8 cellular contexts compared by ENCODE assay signal in genomic region chr22:21417806-21418205, GRCh38. TPM values are rescaled to one million over a fixed set of nuclear protein-coding genes. Genes with fewer than 3 reads are reported as not detected.
DNase-seq lines count a peak whose midpoint lies in the region; ATAC-seq and TF ChIP-seq lines count a peak whose summit lies in the region.
"Not testable (repeated sequence)": the region's sequence is repeated elsewhere in the genome, so short reads cannot be mapped to it uniquely, and the experiment has no call there.

No MANE protein-coding gene starts in this region.

- not testable (repeated sequence) for H4K20me1 ChIP-seq in OCI-LY3 (ENCODE audit: insufficient read depth, low read length); smooth muscle cell (ENCODE audit: low read depth)

- H3K79me2 ChIP-seq in OCI-LY3 (ENCODE audit: low read length); smooth muscle cell (ENCODE audit: low read depth): not testable (repeated sequence)

- ATAC-seq in GM19463 (IDR thresholded peaks at IDR 0.05; ENCODE audit: unreplicated experiment) (peak; percentile 9), HG02981 (IDR thresholded peaks at IDR 0.05; ENCODE audit: unreplicated experiment) (peak; percentile 7), esophagus mucosa (peak; percentile 0), memory B cell (ENCODE audit: low read depth) (peak; percentile 13)

- H3K36me3 Mint-ChIP-seq in memory B cell, result not testable (repeated sequence)

- peak overlapping the region; percentile 44 for H3K4me3 Mint-ChIP-seq in memory B cell

- not testable (repeated sequence) for H3K27me3 ChIP-seq in OCI-LY3 (ENCODE audit: low read depth, low read length); smooth muscle cell (ENCODE audit: low read depth)

- peak overlapping the region; percentile 50 for H3K4me3 ChIP-seq in AG10803 (ENCODE audit: low read length)
- peak overlapping the region; percentile 65; the same call in 1 of the 2 replicates for H3K4me3 ChIP-seq in OCI-LY3 (ENCODE audit: low read length)
- H3K4me3 ChIP-seq in smooth muscle cell, result peak overlapping the region; percentile 56

- H3K27me3 Mint-ChIP-seq in memory B cell, result not testable (repeated sequence)

- WGBS in smooth muscle cell (ENCODE audit: low lambda C conversion rate), result 3% methylated on average over 24 of the region's 39 CpGs

- H3K4me2 ChIP-seq in OCI-LY3 (ENCODE audit: low read length), result not testable (repeated sequence)
- H3K4me2 ChIP-seq in smooth muscle cell, result peak overlapping the region; percentile 78

- not testable (repeated sequence) for H3K4me1 Mint-ChIP-seq in memory B cell

- not testable (repeated sequence) for H3K27ac ChIP-seq in OCI-LY3 (ENCODE audit: low read length)
- peak overlapping the region; percentile 52 for H3K27ac ChIP-seq in smooth muscle cell (ENCODE audit: low read depth)

- H3K9me3 Mint-ChIP-seq in memory B cell, result not testable (repeated sequence)

- not testable (repeated sequence) for H3K9ac ChIP-seq in OCI-LY3 (ENCODE audit: low read length); smooth muscle cell (ENCODE audit: low read depth)

- not testable (repeated sequence) for H3F3A ChIP-seq in smooth muscle cell (ENCODE audit: low read depth)

- not testable (repeated sequence) for DNase-seq in AG10803 (ENCODE audit: low read depth); smooth muscle cell (lab: John Stamatoyannopoulos, UW; ENCODE audit: unreplicated experiment)
- peak; percentile 73 for DNase-seq in activated effector memory CD4-positive, alpha-beta T cell treated with anti-CD3 and anti-CD28 coated beads, Interleukin-2, amount 50 U/mL, for 16 hours
- DNase-seq in memory B cell (ENCODE audit: low spot score in 2 of 2), result peak in 1 of 2 donors; percentile 25

- H3K36me3 ChIP-seq in OCI-LY3 (replicated peaks; ENCODE audit: low read depth, low read length); smooth muscle cell (ENCODE audit: low read depth): not testable (repeated sequence)

- not testable (repeated sequence) for H3K27ac Mint-ChIP-seq in memory B cell

- not testable (repeated sequence) for H2AFZ ChIP-seq in OCI-LY3 (ENCODE audit: low read depth, low read length); smooth muscle cell (ENCODE audit: low read depth)

- H3K9me3 ChIP-seq in OCI-LY3 (ENCODE audit: insufficient read depth, low read length); smooth muscle cell (replicated peaks; ENCODE audit: low read depth): not testable (repeated sequence)

- not testable (repeated sequence) for TF ChIP-seq CTCF in AG10803 (conservative IDR thresholded peaks at IDR 0.05; ENCODE audit: low read length); OCI-LY3 (IDR thresholded peaks at IDR 0.05; ENCODE audit: low read depth, low read length); smooth muscle cell (IDR thresholded peaks at IDR 0.05; ENCODE audit: borderline replicate concordance, insufficient read depth, poor library complexity, severe bottlenecking)

- H3K4me1 ChIP-seq in OCI-LY3 (ENCODE audit: low read length); smooth muscle cell (ENCODE audit: low read depth): not testable (repeated sequence)

RNA-seq across cellular contexts. Expression of gene HIC2, which starts 0.6 kb away (rescaled TPM):
- 2.1 TPM for total RNA-seq in esophagus mucosa
- 8.5 and 9.5 TPM in 2 replicates for total RNA-seq in smooth muscle cell
- 4.8 and 7.5 TPM in 2 replicates for polyA plus RNA-seq in smooth muscle cell

RNA-seq across cellular contexts. Expression of gene RIMBP3B, which starts 34.3 kb away (rescaled TPM):
- total RNA-seq in esophagus mucosa (not detected), smooth muscle cell (not detected in 2 replicates)
- polyA plus RNA-seq in smooth muscle cell, result 0.02 and 0.24 TPM in 2 replicates

RNA-seq across cellular contexts. Expression of gene TMEM191C, which starts 49.4 kb away (rescaled TPM):
- total RNA-seq in esophagus mucosa, result 4.2 TPM
- 0.40 and 3.2 TPM in 2 replicates for total RNA-seq in smooth muscle cell
- 1.4 and 6.0 TPM in 2 replicates for polyA plus RNA-seq in smooth muscle cell
